22 cellular contexts compared by ENCODE assay signal in the genomic region with DNA sequence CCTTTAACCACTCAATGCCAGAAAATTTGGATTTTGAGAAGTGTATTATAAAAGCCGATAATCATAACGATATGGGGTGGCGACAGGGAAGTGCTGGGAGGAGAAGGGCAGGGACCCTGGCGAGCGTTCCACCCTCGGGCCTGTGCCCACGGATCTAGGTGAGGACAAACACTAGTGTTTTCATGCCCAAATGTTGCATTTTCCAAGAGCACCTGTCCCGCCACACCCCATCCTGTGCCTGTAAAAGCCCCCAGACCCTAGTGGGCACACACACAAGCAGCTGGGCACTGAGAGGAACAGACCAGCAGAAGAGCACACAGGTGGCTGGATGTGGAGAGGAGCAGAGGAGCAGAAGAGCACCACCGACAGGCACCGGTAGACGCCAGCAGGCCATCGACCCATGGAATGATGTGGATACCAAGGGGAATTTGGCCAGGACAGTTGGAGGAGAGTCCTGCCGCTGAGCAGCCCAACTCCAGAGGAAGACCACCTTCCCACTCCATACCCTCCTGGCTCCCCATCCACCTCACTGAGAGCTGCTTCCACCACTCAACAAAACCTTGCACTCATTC.
DNase-seq lines count a peak whose midpoint lies in the region; ATAC-seq, FAIRE-seq and TF ChIP-seq lines count a peak whose summit lies in the region.
"Had no signal": no experiment of that assay in that cellular context is flagged by ENCODE, and none has a peak within 500 bp of the region (broad histone marks: within the 10 kb centered on the region; RNA-seq: fewer than 3 reads in every experiment).

No MANE protein-coding gene starts in this region.

- H3K56ac ChIP-seq in H9 (ENCODE audit: insufficient read length, low read depth, low read length), result no peak overlapping the region

- no peak overlapping the region for H3K9ac ChIP-seq in H9 (ENCODE audit: extremely low read depth, insufficient read length, low read length)

- no peak overlapping the region for H3K23ac ChIP-seq in H9 (ENCODE audit: insufficient read length, low read depth, low read length)

- H3K27me3 Mint-ChIP-seq in H9 (ENCODE audit: low read depth) (no peaks in the 10 kb centered on the region; the same call in 1 of the 2 replicates), mesothelial cell of epicardium (ENCODE audit: low read depth) (no peaks in the 10 kb centered on the region)
- H3K27me3 Mint-ChIP-seq: CD4-positive, alpha-beta T cell; IgD-negative memory B cell had no signal

- H2AFZ ChIP-seq in H9 (ENCODE audit: low read length), result no peak overlapping the region

- H3K4me1 ChIP-seq in H9 (ENCODE audit: insufficient read depth, low read length) (no peaks in the 10 kb centered on the region), spleen (no peaks in the 10 kb centered on the region)

- H3K18ac ChIP-seq in H9 (ENCODE audit: insufficient read length, low read depth, low read length), result no peak overlapping the region

- no peak overlapping the region for H2AK5ac ChIP-seq in H9 (ENCODE audit: insufficient read length, low read length)

- no peaks in the 10 kb centered on the region for H3K27me3 ChIP-seq in H9 (ENCODE audit: insufficient read depth, low read length)
- H3K27me3 ChIP-seq in bronchial epithelial cell (ENCODE audit: control insufficient read depth, insufficient read depth, low read length), result no peaks in the 10 kb centered on the region
- H3K27me3 ChIP-seq in spleen (replicated peaks in 1 of 7), result no peaks in the 10 kb centered on the region

- H4K8ac ChIP-seq in H9 (replicated peaks; ENCODE audit: insufficient read length, low read depth, low read length), result no peak overlapping the region

- no peaks in the 10 kb centered on the region for H3K79me1 ChIP-seq in H9 (ENCODE audit: insufficient read depth, low read depth, low read length, poor library complexity, severe bottlenecking)

- no peak overlapping the region for H2BK5ac ChIP-seq in H9 (ENCODE audit: insufficient read length, low read length)

- H2BK12ac ChIP-seq in H9 (ENCODE audit: insufficient read length, low read depth, low read length), result no peak overlapping the region

- no peaks in the 10 kb centered on the region for H3K36me3 ChIP-seq in bronchial epithelial cell (ENCODE audit: control insufficient read depth, insufficient read depth, low read length)
- no peaks in the 10 kb centered on the region for H3K36me3 ChIP-seq in spleen

- intact Hi-C loops in spleen (cut with DNase I; ENCODE audit: low total_unique reads), result no loop called here

- peak; percentile 32 for FAIRE-seq in bronchial epithelial cell (lab: Jason Lieb, UNC)
- FAIRE-seq: A204.1, GM12892, H54, HepG2 had no signal

- H3K27ac ChIP-seq in H9 (ENCODE audit: insufficient read length, low read depth, low read length), result no peak overlapping the region
- no peak overlapping the region for H3K27ac ChIP-seq in spleen
- H3K27ac ChIP-seq: C4-2B had no signal

- no peak overlapping the region for H2BK120ac ChIP-seq in H9 (ENCODE audit: low read depth, low read length, poor library complexity, severe bottlenecking)

- H3K4ac ChIP-seq in H9 (ENCODE audit: low read depth, low read length), result no peak overlapping the region

- peak; percentile 28 for DNase-seq in H9
- no peak for DNase-seq in bronchial epithelial cell (ENCODE audit: low read depth)
- DNase-seq in mesothelial cell of epicardium (ENCODE audit: low spot score in 2 of 2, unreplicated experiment in 2 of 2), result no peak
- peak; percentile 31 for DNase-seq in spleen
- no peak for DNase-seq in NCI-H345 treated with DMSO at 0.1 percent for 48 hours (lab: John Stamatoyannopoulos, UW; ENCODE audit: unreplicated experiment)
- DNase-seq: ACHN; AML-193; CD4-positive, alpha-beta T cell; DMS153; DMS79; GDM1; HFFc6; KBM-7 had no signal

- TF ChIP-seq CTCF in H9 (conservative IDR thresholded peaks at IDR 0.05) (no peak), bronchial epithelial cell (IDR thresholded peaks at IDR 0.05; ENCODE audit: insufficient read depth, low read length, severe bottlenecking) (no peak), mesothelial cell of epicardium (IDR thresholded peaks at IDR 0.05; ENCODE audit: unreplicated experiment) (no peak), spleen (IDR thresholded peaks at IDR 0.05 in 8 of 11, conservative IDR thresholded peaks at IDR 0.05 in 3 of 11) (no peak)

- H3K4me3 ChIP-seq in bronchial epithelial cell (ENCODE audit: low read depth, low read length) (no peak overlapping the region), spleen (no peak overlapping the region)

- H3T11ph ChIP-seq in H9 (ENCODE audit: low read length), result no peak overlapping the region

- no peak overlapping the region for H2BK20ac ChIP-seq in H9 (ENCODE audit: low read depth, low read length, poor library complexity, severe bottlenecking)

- H2BK15ac ChIP-seq in H9 (ENCODE audit: low read depth, low read length), result no peak overlapping the region

- ATAC-seq in GM18870 (IDR thresholded peaks at IDR 0.05; ENCODE audit: unreplicated experiment) (no peak), HG02623 (IDR thresholded peaks at IDR 0.05; ENCODE audit: unreplicated experiment) (no peak)
- ATAC-seq: HCT116, HepG2 had no signal

- H3K9me3 ChIP-seq in H9 (ENCODE audit: control insufficient read depth, low read depth, low read length) (no peaks in the 10 kb centered on the region), spleen (peaks cover 0 to 4% (median 0%) of the 10 kb centered on the region in 8 donors)

- H3K4me2 ChIP-seq in H9 (ENCODE audit: insufficient read depth, insufficient read length, low read length), result no peak overlapping the region

- H3K23me2 ChIP-seq in H9 (ENCODE audit: insufficient read length, low read depth, low read length, poor library complexity, severe bottlenecking), result no peaks in the 10 kb centered on the region

- WGBS in H9 (ENCODE audit: extremely low coverage, insufficient read length, low lambda C conversion rate), result no CpG with 5 or more reads among the region's 13 CpGs
- WGBS in spleen, 5 donors, result 91 to 97% (median 96%) methylated on average over 13 of the region's 13 CpGs

- H4K5ac ChIP-seq in H9 (ENCODE audit: insufficient read length, low read depth, low read length), result no peak overlapping the region

- no peaks in the 10 kb centered on the region for H4K20me1 ChIP-seq in H9 (ENCODE audit: control insufficient read depth, insufficient read depth, insufficient read length)

- H3K9me3 Mint-ChIP-seq in H9 (no peaks in the 10 kb centered on the region), mesothelial cell of epicardium (no peaks in the 10 kb centered on the region)

- no peaks in the 10 kb centered on the region for H3K36me3 Mint-ChIP-seq in H9 (ENCODE audit: insufficient read depth in 1 of 3, low read depth in 3 of 3)
- peaks cover 3% of the 10 kb centered on the region for H3K36me3 Mint-ChIP-seq in mesothelial cell of epicardium
- H3K36me3 Mint-ChIP-seq: IgD-negative memory B cell had no signal

- H3K4me3 Mint-ChIP-seq in H9 (no peak overlapping the region), mesothelial cell of epicardium (no peak overlapping the region)
- H3K4me3 Mint-ChIP-seq: CD4-positive, alpha-beta T cell; HFFc6; IgD-negative memory B cell had no signal

- no peak overlapping the region for H4K91ac ChIP-seq in H9 (ENCODE audit: insufficient read length, low read depth, low read length)

- H3K79me2 ChIP-seq in H9 (ENCODE audit: insufficient read depth, low read length), result no peaks in the 10 kb centered on the region

- H3K14ac ChIP-seq in H9 (ENCODE audit: insufficient read depth, low read length), result no peak overlapping the region

- TF ChIP-seq POLR2A in spleen (IDR thresholded peaks at IDR 0.05), result no peak

- H3K4me1 Mint-ChIP-seq in H9 (no peaks in the 10 kb centered on the region), mesothelial cell of epicardium (no peaks in the 10 kb centered on the region)
- H3K4me1 Mint-ChIP-seq: IgD-negative memory B cell had no signal

- H3K27ac Mint-ChIP-seq in H9 (0 out of 7 replicates have a peak overlapping the region, but pooled peaks of 1 of the 3 experiments have one; percentile 8), mesothelial cell of epicardium (peak overlapping the region; percentile 21)
- H3K27ac Mint-ChIP-seq: CD4-positive, alpha-beta T cell; HFFc6; IgD-negative memory B cell had no signal

Comparison
In these comparisons a context has a peak if more than half of its experiments do, and no peak if none do; other contexts are left out.
1. DNase-seq: peak in H9 (single experiment) and spleen (single experiment); none in bronchial epithelial cell (single experiment), mesothelial cell of epicardium (0 of 2) and NCI-H345 treated with DMSO at 0.1 percent for 48 hours (single experiment).